ENCODE assay signal across 10 cellular contexts in the genomic region with DNA sequence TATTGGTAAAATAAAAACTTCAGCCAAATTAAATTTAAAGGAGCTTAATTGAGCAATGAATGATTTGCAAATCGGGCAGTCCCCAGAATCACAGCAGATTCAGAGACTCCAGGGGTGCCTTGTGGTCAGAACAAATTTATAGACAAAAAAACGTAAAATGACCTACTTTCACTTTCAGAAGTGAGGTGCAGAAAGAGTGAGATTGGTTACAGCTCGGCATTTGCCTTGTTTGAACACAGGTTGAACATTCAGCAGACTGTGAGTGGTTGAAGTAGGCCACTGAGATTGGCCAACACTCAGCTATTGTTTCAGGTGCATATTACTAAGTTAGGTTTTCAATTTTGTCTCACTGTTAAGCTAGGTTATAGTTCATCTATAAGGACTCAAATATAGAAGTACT.
A peak's percentile ranks its signal among the peaks of the same experiment; 100 is the strongest.
DNase-seq lines count a peak whose midpoint lies in the region; ATAC-seq, FAIRE-seq and TF ChIP-seq lines count a peak whose summit lies in the region.
"Had no signal": no experiment of that assay in that cellular context is flagged by ENCODE, and none has a peak within 500 bp of the region (broad histone marks: within the 10 kb centered on the region; RNA-seq: fewer than 3 reads in every experiment).

No MANE protein-coding gene starts in this region.

- ATAC-seq in activated naive CD8-positive, alpha-beta T cell treated with anti-CD3 and anti-CD28 coated beads, Interleukin-2, amount 10 ng/mL, durations not matched to agents 7 days and 5 days (ENCODE audit: low read depth): peak; percentile 82
- ATAC-seq in GM21367 (IDR thresholded peaks at IDR 0.05; ENCODE audit: unreplicated experiment): no peak
- ATAC-seq: activated CD8-positive, alpha-beta memory T cell treated with anti-CD3 and anti-CD28 coated beads, Interleukin-2, amount 10 ng/mL, durations not matched to agents 7 days and 5 days had no signal

- H3K4me1 Mint-ChIP-seq in HFFc6 (ENCODE audit: low read depth): peaks cover 77% of the 10 kb centered on the region
- H3K4me1 Mint-ChIP-seq in activated naive CD8-positive, alpha-beta T cell treated with anti-CD3 and anti-CD28 coated beads, Interleukin-2, amount 10 ng/mL, durations not matched to agents 7 days and 5 days: peaks cover 3% of the 10 kb centered on the region
- peaks cover 9% of the 10 kb centered on the region for H3K4me1 Mint-ChIP-seq in stimulated activated naive CD8-positive, alpha-beta T cell treated with anti-CD3 and anti-CD28 coated beads, Interleukin-15, Interleukin-2, amounts not matched to agents 100 ng/mL and 50 ng/mL, for 24 hours (ENCODE audit: low read depth)

- peak; percentile 87 for FAIRE-seq in islet of Langerhans (lab: Jason Lieb, UNC)

- POLR2A ChIA-PET in activated naive CD8-positive, alpha-beta T cell treated with anti-CD3 and anti-CD28 coated beads, Interleukin-2, amount 10 ng/mL, durations not matched to agents 7 days and 5 days (lab: Charles Lee): no interaction called here

- H3K36me3 Mint-ChIP-seq in HFFc6 (ENCODE audit: low read depth): peaks cover 27% of the 10 kb centered on the region
- peaks cover 2% of the 10 kb centered on the region for H3K36me3 Mint-ChIP-seq in activated naive CD8-positive, alpha-beta T cell treated with anti-CD3 and anti-CD28 coated beads, Interleukin-2, amount 10 ng/mL, durations not matched to agents 7 days and 5 days
- H3K36me3 Mint-ChIP-seq in stimulated activated naive CD8-positive, alpha-beta T cell treated with anti-CD3 and anti-CD28 coated beads, Interleukin-15, Interleukin-2, amounts not matched to agents 100 ng/mL and 50 ng/mL, for 24 hours (ENCODE audit: low read depth): no peaks in the 10 kb centered on the region
- H3K36me3 Mint-ChIP-seq: activated CD8-positive, alpha-beta memory T cell treated with anti-CD3 and anti-CD28 coated beads, Interleukin-2, amount 10 ng/mL, durations not matched to agents 7 days and 5 days had no signal

- no peak overlapping the region for H3K4me3 Mint-ChIP-seq in HFFc6
- peak overlapping the region; percentile 30 for H3K4me3 Mint-ChIP-seq in activated naive CD8-positive, alpha-beta T cell treated with anti-CD3 and anti-CD28 coated beads, Interleukin-2, amount 10 ng/mL, durations not matched to agents 7 days and 5 days
- peak overlapping the region; percentile 13 for H3K4me3 Mint-ChIP-seq in stimulated activated naive CD8-positive, alpha-beta T cell treated with anti-CD3 and anti-CD28 coated beads, Interleukin-15, Interleukin-2, amounts not matched to agents 100 ng/mL and 50 ng/mL, for 24 hours
- H3K4me3 Mint-ChIP-seq: activated CD8-positive, alpha-beta memory T cell treated with anti-CD3 and anti-CD28 coated beads, Interleukin-2, amount 10 ng/mL, durations not matched to agents 7 days and 5 days had no signal

- no peak for TF ChIP-seq CTCF in HFFc6 (IDR thresholded peaks at IDR 0.05)

- peaks cover 21% of the 10 kb centered on the region for H3K9me3 Mint-ChIP-seq in HFFc6
- peaks cover 12% of the 10 kb centered on the region for H3K9me3 Mint-ChIP-seq in activated naive CD8-positive, alpha-beta T cell treated with anti-CD3 and anti-CD28 coated beads, Interleukin-2, amount 10 ng/mL, durations not matched to agents 7 days and 5 days
- peaks cover 14% of the 10 kb centered on the region for H3K9me3 Mint-ChIP-seq in stimulated activated naive CD8-positive, alpha-beta T cell treated with anti-CD3 and anti-CD28 coated beads, Interleukin-15, Interleukin-2, amounts not matched to agents 100 ng/mL and 50 ng/mL, for 24 hours

- peaks cover 2% of the 10 kb centered on the region for H3K27me3 Mint-ChIP-seq in HFFc6 (ENCODE audit: insufficient read depth)
- no peaks in the 10 kb centered on the region for H3K27me3 Mint-ChIP-seq in activated naive CD8-positive, alpha-beta T cell treated with anti-CD3 and anti-CD28 coated beads, Interleukin-2, amount 10 ng/mL, durations not matched to agents 7 days and 5 days
- H3K27me3 Mint-ChIP-seq in stimulated activated naive CD8-positive, alpha-beta T cell treated with anti-CD3 and anti-CD28 coated beads, Interleukin-15, Interleukin-2, amounts not matched to agents 100 ng/mL and 50 ng/mL, for 24 hours: no peaks in the 10 kb centered on the region
- H3K27me3 Mint-ChIP-seq: activated CD8-positive, alpha-beta memory T cell treated with anti-CD3 and anti-CD28 coated beads, Interleukin-2, amount 10 ng/mL, durations not matched to agents 7 days and 5 days had no signal

- H3K27ac Mint-ChIP-seq in HFFc6: peak overlapping the region; percentile 40
- no peak overlapping the region for H3K27ac Mint-ChIP-seq in activated naive CD8-positive, alpha-beta T cell treated with anti-CD3 and anti-CD28 coated beads, Interleukin-2, amount 10 ng/mL, durations not matched to agents 7 days and 5 days
- H3K27ac Mint-ChIP-seq in stimulated activated naive CD8-positive, alpha-beta T cell treated with anti-CD3 and anti-CD28 coated beads, Interleukin-15, Interleukin-2, amounts not matched to agents 100 ng/mL and 50 ng/mL, for 24 hours: no peak overlapping the region
- H3K27ac Mint-ChIP-seq: activated CD8-positive, alpha-beta memory T cell treated with anti-CD3 and anti-CD28 coated beads, Interleukin-2, amount 10 ng/mL, durations not matched to agents 7 days and 5 days had no signal

- DNase-seq in HFFc6 (no peak), NCI-H69 (lab: John Stamatoyannopoulos, UW) (no peak), SHP77 (lab: John Stamatoyannopoulos, UW) (no peak), HCEC 1CT (no peak)
- no peak for DNase-seq in activated naive CD8-positive, alpha-beta T cell treated with anti-CD3 and anti-CD28 coated beads, Interleukin-2, amount 10 ng/mL, durations not matched to agents 7 days and 5 days
- DNase-seq: activated CD8-positive, alpha-beta memory T cell treated with anti-CD3 and anti-CD28 coated beads, Interleukin-2, amount 10 ng/mL, durations not matched to agents 7 days and 5 days; NCI-H1417 treated with DMSO at 0.1 percent for 48 hours had no signal
